In genomic region chr20:44431118-44431501, GRCh38 we compare ENCODE assay signal across 31 cellular contexts.
"Had no signal": no experiment of that assay in that cellular context is flagged by ENCODE, and none has a peak within 500 bp of the region (broad histone marks: within the 10 kb centered on the region; RNA-seq: fewer than 3 reads in every experiment).

No MANE protein-coding gene starts in this region.

- H3K4me1 Mint-ChIP-seq: activated CD4-positive, alpha-beta T cell treated with anti-CD3 and anti-CD28 coated beads for 36 hours; activated CD4-positive, alpha-beta T cell treated with anti-CD3 and anti-CD28 coated beads, Interleukin-2, amount 10 ng/mL, durations not matched to agents 24 days and 14 days; activated CD8-positive, alpha-beta memory T cell treated with anti-CD3 and anti-CD28 coated beads, Interleukin-2, amount 10 ng/mL, durations not matched to agents 7 days and 5 days; activated naive CD4-positive, alpha-beta T cell treated with anti-CD3 and anti-CD28 coated beads, Interleukin-2, amount 10 ng/mL, durations not matched to agents 7 days and 5 days; T-helper 17 cell had no signal

- DNase-seq: activated CD4-positive, alpha-beta memory T cell treated with anti-CD3 and anti-CD28 coated beads for 36 hours; activated CD4-positive, alpha-beta T cell treated with anti-CD3 and anti-CD28 coated beads for 36 hours; activated CD4-positive, alpha-beta T cell treated with anti-CD3 and anti-CD28 coated beads, Interleukin-2, amount 10 ng/mL, durations not matched to agents 24 days and 14 days; activated CD4-positive, CD25-positive, alpha-beta regulatory T cell; activated CD4-positive, CD25-positive, alpha-beta regulatory T cell treated with anti-CD3 and anti-CD28 coated beads, Interleukin-2, amount 50 U/mL, for 72 hours; activated CD8-positive, alpha-beta memory T cell treated with anti-CD3 and anti-CD28 coated beads, Interleukin-2, amount 10 ng/mL, durations not matched to agents 7 days and 5 days; activated CD8-positive, alpha-beta memory T cell treated with anti-CD3 and anti-CD28 coated beads, Interleukin-2, amount 50 U/mL, for 4 hours; activated CD8-positive, alpha-beta T cell treated with anti-CD3 and anti-CD28 coated beads, Interleukin-2, amount 10 ng/mL, durations not matched to agents 7 days and 5 days; activated effector memory CD4-positive, alpha-beta T cell treated with anti-CD3 and anti-CD28 coated beads, Interleukin-2, amount 50 U/mL, for 16 hours; activated naive CD4-positive, alpha-beta T cell; activated naive CD4-positive, alpha-beta T cell treated with anti-CD3 and anti-CD28 coated beads, Interleukin-2, amount 10 ng/mL, durations not matched to agents 7 days and 5 days; activated T-cell treated with anti-CD3 and anti-CD28 coated beads, Interleukin-2, amount 50 U/mL, for 1 hour; activated T-cell treated with anti-CD3 and anti-CD28 coated beads, Interleukin-2, amount 50 U/mL, for 48 hours; amniotic stem cell; anterior cingulate cortex; effector CD8-positive, alpha-beta T cell; foreskin fibroblast; head of caudate nucleus; T-helper 1 cell; T-helper 17 cell; T1000 had no signal

- H3K27ac Mint-ChIP-seq: activated CD4-positive, alpha-beta memory T cell treated with anti-CD3 and anti-CD28 coated beads for 36 hours; activated CD4-positive, alpha-beta T cell treated with anti-CD3 and anti-CD28 coated beads for 36 hours; activated CD4-positive, alpha-beta T cell treated with anti-CD3 and anti-CD28 coated beads, Interleukin-2, amount 10 ng/mL, durations not matched to agents 24 days and 14 days; activated CD8-positive, alpha-beta memory T cell treated with anti-CD3 and anti-CD28 coated beads, Interleukin-2, amount 10 ng/mL, durations not matched to agents 7 days and 5 days; activated CD8-positive, alpha-beta T cell treated with anti-CD3 and anti-CD28 coated beads, Interleukin-2, amount 10 ng/mL, durations not matched to agents 7 days and 5 days; activated naive CD4-positive, alpha-beta T cell treated with anti-CD3 and anti-CD28 coated beads, Interleukin-2, amount 10 ng/mL, durations not matched to agents 7 days and 5 days; activated naive CD8-positive, alpha-beta T cell; activated T-helper 1 cell treated with anti-CD3 and anti-CD28 coated beads, Interleukin-12 subunit alpha, Interleukin-12 subunit beta, Interleukin-2, Interleukin-4 antibody, amounts not matched to agents 30 ng/mL and 10 ng/mL and 1 ng/mL, durations not matched to agents 14 hours and 24 hours and 36 hours; activated T-helper 2 cell treated with anti-CD3 and anti-CD28 coated beads, Interferon-gamma antibody, Interleukin-2, Interleukin-4, amounts not matched to agents 10 μg/mL and 5 μg/mL and 100 μg/mL, durations not matched to agents 14 hours and 24 hours and 36 hours; T-helper 17 cell; T-helper 2 cell treated with Interferon-gamma antibody and Interleukin-4, amounts not matched to agents 5 μg/mL and 100 μg/mL, for 36 hours had no signal

- H3K36me3 Mint-ChIP-seq: activated CD4-positive, alpha-beta memory T cell treated with anti-CD3 and anti-CD28 coated beads for 36 hours; activated CD8-positive, alpha-beta memory T cell treated with anti-CD3 and anti-CD28 coated beads, Interleukin-2, amount 10 ng/mL, durations not matched to agents 7 days and 5 days; activated naive CD4-positive, alpha-beta T cell treated with anti-CD3 and anti-CD28 coated beads, Interleukin-2, amount 10 ng/mL, durations not matched to agents 7 days and 5 days; activated naive CD8-positive, alpha-beta T cell had no signal

- ATAC-seq: activated CD4-positive, alpha-beta T cell treated with anti-CD3 and anti-CD28 coated beads for 36 hours; activated CD8-positive, alpha-beta memory T cell treated with anti-CD3 and anti-CD28 coated beads, Interleukin-2, amount 10 ng/mL, durations not matched to agents 7 days and 5 days; activated CD8-positive, alpha-beta T cell treated with anti-CD3 and anti-CD28 coated beads, Interleukin-2, amount 10 ng/mL, durations not matched to agents 7 days and 5 days; T-helper 17 cell had no signal

- H3K27ac ChIP-seq: epithelial cell of prostate had no signal

- H3K9me3 Mint-ChIP-seq: activated CD4-positive, alpha-beta memory T cell treated with anti-CD3 and anti-CD28 coated beads for 36 hours; activated CD4-positive, alpha-beta T cell treated with anti-CD3 and anti-CD28 coated beads, Interleukin-2, amount 10 ng/mL, durations not matched to agents 24 days and 14 days; activated naive CD4-positive, alpha-beta T cell treated with anti-CD3 and anti-CD28 coated beads, Interleukin-2, amount 10 ng/mL, durations not matched to agents 7 days and 5 days; activated T-helper 1 cell treated with anti-CD3 and anti-CD28 coated beads, Interleukin-12 subunit alpha, Interleukin-12 subunit beta, Interleukin-2, Interleukin-4 antibody, amounts not matched to agents 30 ng/mL and 10 ng/mL and 1 ng/mL, durations not matched to agents 14 hours and 24 hours and 36 hours; activated T-helper 2 cell treated with anti-CD3 and anti-CD28 coated beads, Interferon-gamma antibody, Interleukin-2, Interleukin-4, amounts not matched to agents 10 μg/mL and 5 μg/mL and 100 μg/mL, durations not matched to agents 14 hours and 24 hours and 36 hours; T-helper 2 cell treated with Interferon-gamma antibody and Interleukin-4, amounts not matched to agents 5 μg/mL and 100 μg/mL, for 36 hours had no signal

- FAIRE-seq: astrocyte, colon, endometrium, endothelial cell of umbilical vein, frontal cortex had no signal

- H3K4me3 Mint-ChIP-seq: activated CD4-positive, alpha-beta memory T cell treated with anti-CD3 and anti-CD28 coated beads for 36 hours; activated CD4-positive, alpha-beta T cell treated with anti-CD3 and anti-CD28 coated beads for 36 hours; activated CD4-positive, alpha-beta T cell treated with anti-CD3 and anti-CD28 coated beads, Interleukin-2, amount 10 ng/mL, durations not matched to agents 24 days and 14 days; activated CD8-positive, alpha-beta memory T cell treated with anti-CD3 and anti-CD28 coated beads, Interleukin-2, amount 10 ng/mL, durations not matched to agents 7 days and 5 days; activated CD8-positive, alpha-beta T cell treated with anti-CD3 and anti-CD28 coated beads, Interleukin-2, amount 10 ng/mL, durations not matched to agents 7 days and 5 days; activated naive CD4-positive, alpha-beta T cell treated with anti-CD3 and anti-CD28 coated beads, Interleukin-2, amount 10 ng/mL, durations not matched to agents 7 days and 5 days; activated naive CD8-positive, alpha-beta T cell; activated T-helper 1 cell treated with anti-CD3 and anti-CD28 coated beads, Interleukin-12 subunit alpha, Interleukin-12 subunit beta, Interleukin-2, Interleukin-4 antibody, amounts not matched to agents 30 ng/mL and 10 ng/mL and 1 ng/mL, durations not matched to agents 14 hours and 24 hours and 36 hours; T-helper 17 cell; T-helper 2 cell treated with Interferon-gamma antibody and Interleukin-4, amounts not matched to agents 5 μg/mL and 100 μg/mL, for 36 hours had no signal
